1 cellular context compared by ENCODE assay signal in the genomic region with DNA sequence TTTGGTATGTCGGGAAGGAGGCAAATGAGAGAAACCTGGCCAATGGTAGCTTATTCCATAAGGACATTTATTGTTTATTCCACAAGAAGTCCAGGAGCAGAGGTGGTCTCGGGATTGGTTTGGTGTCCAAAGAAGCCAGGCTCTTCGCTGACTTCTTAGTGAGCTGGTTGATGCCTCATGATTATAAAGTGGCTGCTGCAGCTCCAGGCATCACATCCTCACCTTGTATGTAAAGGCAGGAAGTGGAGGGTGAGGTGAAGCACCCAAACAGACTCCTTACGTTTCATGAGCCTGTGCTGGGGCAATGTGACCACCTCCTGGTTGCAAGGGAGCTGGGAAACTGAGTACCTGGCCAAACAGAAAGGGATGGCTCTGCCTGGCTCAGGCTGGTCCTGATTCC.
TF ChIP-seq lines count a peak whose summit lies in the region.

No MANE protein-coding gene starts in this region.

TF ChIP-seq in HepG2, 621 proteins besides CTCF, POLR2A, EP300 and RAD21 (continued from another document):
- TF ChIP-seq ZNF18 (CRISPR knock-in tag; IDR thresholded peaks at IDR 0.05; ENCODE audit: insufficient replicate concordance) (no peak), SRSF9 (IDR thresholded peaks at IDR 0.05; ENCODE audit: borderline replicate concordance, insufficient read depth, low read depth, low read length, poor library complexity, severe bottlenecking) (no peak), MTF2 (CRISPR knock-in tag; IDR thresholded peaks at IDR 0.05; ENCODE audit: borderline replicate concordance) (0 out of 2 replicates have a peak, but pooled peaks have one; percentile 46), MEIS1 (CRISPR knock-in tag; IDR thresholded peaks at IDR 0.05; ENCODE audit: borderline replicate concordance) (peak; percentile 72; the same call in 1 of the 2 replicates), MTA1 (CRISPR knock-in tag; IDR thresholded peaks at IDR 0.05; ENCODE audit: borderline replicate concordance) (no peak), NR2F2 (IDR thresholded peaks at IDR 0.05; ENCODE audit: borderline replicate concordance, low read depth) (no peak), ASH2L (IDR thresholded peaks at IDR 0.05; ENCODE audit: insufficient read length, low read depth, low read length) (peak; percentile 4), RXRB (CRISPR knock-in tag; IDR thresholded peaks at IDR 0.05; ENCODE audit: borderline replicate concordance) (no peak), SMAD9 (CRISPR knock-in tag; IDR thresholded peaks at IDR 0.05) (no peak), ZNF24 (IDR thresholded peaks at IDR 0.05) (no peak), CBX5 (CRISPR knock-in tag; IDR thresholded peaks at IDR 0.05; ENCODE audit: borderline replicate concordance) (no peak), CHD2 (IDR thresholded peaks at IDR 0.05; ENCODE audit: low read depth, low read length) (no peak), DNMT1 (CRISPR knock-in tag; IDR thresholded peaks at IDR 0.05) (no peak), ZNF281 (CRISPR knock-in tag; IDR thresholded peaks at IDR 0.05; ENCODE audit: borderline replicate concordance) (no peak), ZNF616 (CRISPR knock-in tag; IDR thresholded peaks at IDR 0.05; ENCODE audit: low read depth) (no peak), NRL (CRISPR knock-in tag; IDR thresholded peaks at IDR 0.05; ENCODE audit: borderline replicate concordance) (no peak), ZMYM3 (CRISPR knock-in tag; IDR thresholded peaks at IDR 0.05) (peak; percentile 94), HCFC1 (IDR thresholded peaks at IDR 0.05; ENCODE audit: low read depth, low read length) (no peak), ZNF777 (CRISPR knock-in tag; IDR thresholded peaks at IDR 0.05) (no peak), NFIC (IDR thresholded peaks at IDR 0.05; ENCODE audit: low read length) (no peak), CHD4 (IDR thresholded peaks at IDR 0.05; ENCODE audit: borderline replicate concordance, low read length) (peak; percentile 75; the same call in 1 of the 2 replicates), ZSCAN29 (CRISPR knock-in tag; conservative IDR thresholded peaks at IDR 0.05) (no peak), ZBTB37 (CRISPR knock-in tag; IDR thresholded peaks at IDR 0.05) (0 out of 2 replicates have a peak, but pooled peaks have one; percentile 0), NFKBIZ (CRISPR knock-in tag; IDR thresholded peaks at IDR 0.05) (no peak), ZNF280D (CRISPR knock-in tag; IDR thresholded peaks at IDR 0.05) (peak; percentile 80; the same call in 1 of the 2 replicates), ZNF296 (CRISPR knock-in tag; conservative IDR thresholded peaks at IDR 0.05) (no peak), ZNF431 (CRISPR knock-in tag; IDR thresholded peaks at IDR 0.05; ENCODE audit: borderline replicate concordance, low read depth) (no peak), NR2F6 (IDR thresholded peaks at IDR 0.05) (no peak), NR2F6 (CRISPR knock-in tag; IDR thresholded peaks at IDR 0.05) (no peak), NFYC (CRISPR knock-in tag; IDR thresholded peaks at IDR 0.05) (no peak), KDM1A (CRISPR knock-in tag; IDR thresholded peaks at IDR 0.05) (peak; percentile 85), TFDP1 (CRISPR knock-in tag; IDR thresholded peaks at IDR 0.05; ENCODE audit: borderline replicate concordance) (no peak)
- TF ChIP-seq, protein P1, sequence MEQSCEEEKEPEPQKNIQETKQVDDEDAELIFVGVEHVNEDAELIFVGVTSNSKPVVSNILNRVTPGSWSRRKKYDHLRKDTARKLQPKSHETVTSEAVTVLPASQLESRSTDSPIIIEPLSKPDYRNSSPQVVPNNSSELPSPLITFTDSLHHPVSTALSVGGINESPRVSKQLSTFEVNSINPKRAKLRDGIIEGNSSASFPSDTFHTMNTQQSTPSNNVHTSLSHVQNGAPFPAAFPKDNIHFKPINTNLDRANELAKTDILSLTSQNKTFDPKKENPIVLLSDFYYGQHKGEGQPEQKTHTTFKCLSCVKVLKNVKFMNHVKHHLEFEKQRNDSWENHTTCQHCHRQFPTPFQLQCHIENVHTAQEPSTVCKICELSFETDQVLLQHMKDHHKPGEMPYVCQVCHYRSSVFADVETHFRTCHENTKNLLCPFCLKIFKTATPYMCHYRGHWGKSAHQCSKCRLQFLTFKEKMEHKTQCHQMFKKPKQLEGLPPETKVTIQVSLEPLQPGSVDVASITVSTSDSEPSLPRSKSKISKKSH (CRISPR knock-in tag; IDR thresholded peaks at IDR 0.05; ENCODE audit: borderline replicate concordance): no peak
- TF ChIP-seq, protein P2, sequence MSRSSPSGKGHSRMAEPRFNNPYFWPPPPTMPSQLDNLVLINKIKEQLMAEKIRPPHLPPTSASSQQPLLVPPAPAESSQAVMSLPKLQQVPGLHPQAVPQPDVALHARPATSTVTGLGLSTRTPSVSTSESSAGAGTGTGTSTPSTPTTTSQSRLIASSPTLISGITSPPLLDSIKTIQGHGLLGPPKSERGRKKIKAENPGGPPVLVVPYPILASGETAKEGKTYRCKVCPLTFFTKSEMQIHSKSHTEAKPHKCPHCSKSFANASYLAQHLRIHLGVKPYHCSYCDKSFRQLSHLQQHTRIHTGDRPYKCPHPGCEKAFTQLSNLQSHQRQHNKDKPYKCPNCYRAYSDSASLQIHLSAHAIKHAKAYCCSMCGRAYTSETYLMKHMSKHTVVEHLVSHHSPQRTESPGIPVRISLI (CRISPR knock-in tag; IDR thresholded peaks at IDR 0.05; ENCODE audit: borderline replicate concordance): 0 out of 2 replicates have a peak, but pooled peaks have one; percentile 11
- TF ChIP-seq, protein P3, sequence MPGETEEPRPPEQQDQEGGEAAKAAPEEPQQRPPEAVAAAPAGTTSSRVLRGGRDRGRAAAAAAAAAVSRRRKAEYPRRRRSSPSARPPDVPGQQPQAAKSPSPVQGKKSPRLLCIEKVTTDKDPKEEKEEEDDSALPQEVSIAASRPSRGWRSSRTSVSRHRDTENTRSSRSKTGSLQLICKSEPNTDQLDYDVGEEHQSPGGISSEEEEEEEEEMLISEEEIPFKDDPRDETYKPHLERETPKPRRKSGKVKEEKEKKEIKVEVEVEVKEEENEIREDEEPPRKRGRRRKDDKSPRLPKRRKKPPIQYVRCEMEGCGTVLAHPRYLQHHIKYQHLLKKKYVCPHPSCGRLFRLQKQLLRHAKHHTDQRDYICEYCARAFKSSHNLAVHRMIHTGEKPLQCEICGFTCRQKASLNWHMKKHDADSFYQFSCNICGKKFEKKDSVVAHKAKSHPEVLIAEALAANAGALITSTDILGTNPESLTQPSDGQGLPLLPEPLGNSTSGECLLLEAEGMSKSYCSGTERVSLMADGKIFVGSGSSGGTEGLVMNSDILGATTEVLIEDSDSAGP (CRISPR knock-in tag; IDR thresholded peaks at IDR 0.05; ENCODE audit: borderline replicate concordance): peak; percentile 8; the same call in 1 of the 2 replicates
- TF ChIP-seq, protein P4, sequence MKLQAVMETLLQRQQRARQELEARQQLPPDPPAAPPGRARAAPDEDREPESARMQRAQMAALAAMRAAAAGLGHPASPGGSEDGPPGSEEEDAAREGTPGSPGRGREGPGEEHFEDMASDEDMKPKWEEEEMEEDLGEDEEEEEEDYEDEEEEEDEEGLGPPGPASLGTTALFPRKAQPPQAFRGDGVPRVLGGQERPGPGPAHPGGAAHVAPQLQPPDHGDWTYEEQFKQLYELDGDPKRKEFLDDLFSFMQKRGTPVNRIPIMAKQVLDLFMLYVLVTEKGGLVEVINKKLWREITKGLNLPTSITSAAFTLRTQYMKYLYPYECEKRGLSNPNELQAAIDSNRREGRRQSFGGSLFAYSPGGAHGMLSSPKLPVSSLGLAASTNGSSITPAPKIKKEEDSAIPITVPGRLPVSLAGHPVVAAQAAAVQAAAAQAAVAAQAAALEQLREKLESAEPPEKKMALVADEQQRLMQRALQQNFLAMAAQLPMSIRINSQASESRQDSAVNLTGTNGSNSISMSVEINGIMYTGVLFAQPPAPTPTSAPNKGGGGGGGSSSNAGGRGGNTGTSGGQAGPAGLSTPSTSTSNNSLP (IDR thresholded peaks at IDR 0.05; ENCODE audit: low read depth, low read length): no peak
- TF ChIP-seq, protein P5, sequence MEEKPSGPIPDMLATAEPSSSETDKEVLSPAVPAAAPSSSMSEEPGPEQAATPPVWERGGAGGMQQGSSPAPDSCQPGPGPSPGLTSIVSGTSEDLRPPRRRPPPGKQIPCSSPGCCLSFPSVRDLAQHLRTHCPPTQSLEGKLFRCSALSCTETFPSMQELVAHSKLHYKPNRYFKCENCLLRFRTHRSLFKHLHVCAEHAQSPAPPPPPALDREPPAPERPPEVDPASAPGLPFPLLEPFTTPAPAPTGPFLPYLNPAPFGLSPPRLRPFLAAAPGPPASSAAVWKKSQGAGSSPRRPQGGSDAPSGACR (CRISPR knock-in tag; IDR thresholded peaks at IDR 0.05): no peak
- TF ChIP-seq, protein P6, sequence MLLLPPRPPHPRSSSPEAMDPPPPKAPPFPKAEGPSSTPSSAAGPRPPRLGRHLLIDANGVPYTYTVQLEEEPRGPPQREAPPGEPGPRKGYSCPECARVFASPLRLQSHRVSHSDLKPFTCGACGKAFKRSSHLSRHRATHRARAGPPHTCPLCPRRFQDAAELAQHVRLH (CRISPR knock-in tag; IDR thresholded peaks at IDR 0.05; ENCODE audit: borderline replicate concordance, low read depth): 0 out of 2 replicates have a peak, but pooled peaks have one; percentile 14
TF ChIP-seq in HepG2: peak in this region for 13.
